In genomic region chr5:125257057-125257970, GRCh38 we compare ENCODE assay signal across 11 cellular contexts.
A peak's percentile ranks its signal among the peaks of the same experiment; 100 is the strongest.
DNase-seq lines count a peak whose midpoint lies in the region; FAIRE-seq and TF ChIP-seq lines count a peak whose summit lies in the region.
"Had no signal": no experiment of that assay in that cellular context is flagged by ENCODE, and none has a peak within 500 bp of the region (broad histone marks: within the 10 kb centered on the region; RNA-seq: fewer than 3 reads in every experiment).

No MANE protein-coding gene starts in this region.

- no peak overlapping the region for H3K27ac ChIP-seq in small intestine (ENCODE audit: low read depth in 1 of 2, low read length in 1 of 2)
- H3K27ac ChIP-seq: KMS-11 had no signal

- WGBS in small intestine, 3 donors, result 82 to 90% (median 84%) methylated on average over 4 of the region's 4 CpGs

- H3K9me3 ChIP-seq in small intestine (ENCODE audit: control insufficient read depth, low read depth), result no peaks in the 10 kb centered on the region

- no peaks in the 10 kb centered on the region for H3K27me3 ChIP-seq in small intestine (ENCODE audit: control insufficient read depth in 2 of 2, insufficient read depth in 2 of 2, low read length in 2 of 2)

- H3K4me3 ChIP-seq in fibroblast of mammary gland (ENCODE audit: control insufficient read depth, low read depth, low read length) (no peak overlapping the region), small intestine (ENCODE audit: low read depth in 1 of 2, low read length in 2 of 2) (no peak overlapping the region)

- no peak for TF ChIP-seq CTCF in fibroblast of mammary gland (conservative IDR thresholded peaks at IDR 0.05; ENCODE audit: control insufficient read depth, insufficient read depth, low read depth, low read length)

- no peak for FAIRE-seq in small intestine (lab: Jason Lieb, UNC)

- no peaks in the 10 kb centered on the region for H3K4me1 ChIP-seq in small intestine (ENCODE audit: control insufficient read depth in 2 of 2, insufficient read depth in 1 of 2, low read depth in 1 of 2, low read length in 1 of 2)

- DNase-seq in NCI-H2081 (lab: John Stamatoyannopoulos, UW) (peak; percentile 16 to 49), NCI-H2081 treated with DMSO at 0.1 percent for 48 hours (lab: John Stamatoyannopoulos, UW) (no peak), NCI-H774 (lab: John Stamatoyannopoulos, UW) (peak; percentile 49), fibroblast of mammary gland (ENCODE audit: low read depth) (peak; percentile 12), putamen (ENCODE audit: low spot score) (peak; percentile 10), SIG-M5 treated with dmso at 0.1 percent for 504 hours (lab: John Stamatoyannopoulos, UW; ENCODE audit: unreplicated experiment) (no peak), small intestine (no peak), NK-92 (lab: John Stamatoyannopoulos, UW; ENCODE audit: unreplicated experiment) (no peak)
- DNase-seq: activated naive CD8-positive, alpha-beta T cell treated with anti-CD3 and anti-CD28 coated beads, Interleukin-2, amount 10 ng/mL, durations not matched to agents 7 days and 5 days; DMS79 treated with DMSO at 0.1 percent for 48 hours had no signal

- H3K36me3 ChIP-seq in small intestine (ENCODE audit: control insufficient read depth in 2 of 2, insufficient read depth in 2 of 2, low read length in 2 of 2), result no peaks in the 10 kb centered on the region

Comparison
In these comparisons a context has a peak if more than half of its experiments do, and no peak if none do; other contexts are left out.
1. DNase-seq: peak in NCI-H2081 (2 of 2), NCI-H774 (single experiment), fibroblast of mammary gland (single experiment) and putamen (single experiment); none in NCI-H2081 treated with DMSO at 0.1 percent for 48 hours (single experiment), SIG-M5 treated with dmso at 0.1 percent for 504 hours (single experiment), small intestine (single experiment) and NK-92 (single experiment).